1 cellular context compared by ENCODE assay signal in the genomic region with DNA sequence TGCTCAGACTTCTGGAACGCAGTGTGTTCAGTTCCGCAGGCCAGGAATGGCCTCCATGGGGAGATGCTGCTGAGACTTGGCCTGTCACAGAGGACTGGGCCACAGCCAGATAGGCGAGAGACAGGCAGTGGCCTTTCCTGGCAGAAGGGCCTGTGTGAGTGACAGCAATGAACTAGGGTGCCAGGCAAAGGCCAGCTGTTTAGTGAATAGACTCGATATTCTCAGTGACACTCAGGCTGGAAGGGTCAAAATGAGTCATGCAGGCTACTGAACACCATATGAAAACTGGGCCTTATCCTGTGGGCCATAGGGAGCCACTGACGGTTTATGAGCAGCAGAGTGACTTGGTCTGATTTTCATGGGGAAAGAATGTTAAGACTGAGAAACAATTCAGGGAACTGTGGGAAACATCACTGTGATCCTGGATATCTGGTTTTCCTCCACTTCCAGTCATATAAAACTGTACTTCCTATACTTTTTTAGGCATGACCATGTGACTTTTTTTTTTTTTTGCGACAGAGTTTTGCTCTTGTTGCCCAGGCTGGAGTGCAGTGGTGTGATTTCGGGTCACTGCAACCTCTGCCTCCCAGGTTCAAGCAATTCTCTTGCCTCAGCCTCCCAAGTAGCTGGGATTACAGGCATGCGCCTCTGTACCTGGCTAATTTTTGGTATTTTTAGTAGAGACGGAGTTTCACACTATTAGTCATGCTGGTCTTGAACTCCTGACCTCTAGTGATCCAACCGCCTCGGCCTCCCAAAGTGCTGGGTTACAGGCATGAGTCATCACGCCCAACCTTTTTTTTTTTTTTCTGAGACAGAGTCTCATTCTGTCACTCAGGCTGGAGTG.
TF ChIP-seq lines count a peak whose summit lies in the region.

No MANE protein-coding gene starts in this region.

TF ChIP-seq in K562, 482 proteins besides CTCF, POLR2A, EP300 and RAD21 (continued from another document and continues in another):
- TF ChIP-seq, protein P1, sequence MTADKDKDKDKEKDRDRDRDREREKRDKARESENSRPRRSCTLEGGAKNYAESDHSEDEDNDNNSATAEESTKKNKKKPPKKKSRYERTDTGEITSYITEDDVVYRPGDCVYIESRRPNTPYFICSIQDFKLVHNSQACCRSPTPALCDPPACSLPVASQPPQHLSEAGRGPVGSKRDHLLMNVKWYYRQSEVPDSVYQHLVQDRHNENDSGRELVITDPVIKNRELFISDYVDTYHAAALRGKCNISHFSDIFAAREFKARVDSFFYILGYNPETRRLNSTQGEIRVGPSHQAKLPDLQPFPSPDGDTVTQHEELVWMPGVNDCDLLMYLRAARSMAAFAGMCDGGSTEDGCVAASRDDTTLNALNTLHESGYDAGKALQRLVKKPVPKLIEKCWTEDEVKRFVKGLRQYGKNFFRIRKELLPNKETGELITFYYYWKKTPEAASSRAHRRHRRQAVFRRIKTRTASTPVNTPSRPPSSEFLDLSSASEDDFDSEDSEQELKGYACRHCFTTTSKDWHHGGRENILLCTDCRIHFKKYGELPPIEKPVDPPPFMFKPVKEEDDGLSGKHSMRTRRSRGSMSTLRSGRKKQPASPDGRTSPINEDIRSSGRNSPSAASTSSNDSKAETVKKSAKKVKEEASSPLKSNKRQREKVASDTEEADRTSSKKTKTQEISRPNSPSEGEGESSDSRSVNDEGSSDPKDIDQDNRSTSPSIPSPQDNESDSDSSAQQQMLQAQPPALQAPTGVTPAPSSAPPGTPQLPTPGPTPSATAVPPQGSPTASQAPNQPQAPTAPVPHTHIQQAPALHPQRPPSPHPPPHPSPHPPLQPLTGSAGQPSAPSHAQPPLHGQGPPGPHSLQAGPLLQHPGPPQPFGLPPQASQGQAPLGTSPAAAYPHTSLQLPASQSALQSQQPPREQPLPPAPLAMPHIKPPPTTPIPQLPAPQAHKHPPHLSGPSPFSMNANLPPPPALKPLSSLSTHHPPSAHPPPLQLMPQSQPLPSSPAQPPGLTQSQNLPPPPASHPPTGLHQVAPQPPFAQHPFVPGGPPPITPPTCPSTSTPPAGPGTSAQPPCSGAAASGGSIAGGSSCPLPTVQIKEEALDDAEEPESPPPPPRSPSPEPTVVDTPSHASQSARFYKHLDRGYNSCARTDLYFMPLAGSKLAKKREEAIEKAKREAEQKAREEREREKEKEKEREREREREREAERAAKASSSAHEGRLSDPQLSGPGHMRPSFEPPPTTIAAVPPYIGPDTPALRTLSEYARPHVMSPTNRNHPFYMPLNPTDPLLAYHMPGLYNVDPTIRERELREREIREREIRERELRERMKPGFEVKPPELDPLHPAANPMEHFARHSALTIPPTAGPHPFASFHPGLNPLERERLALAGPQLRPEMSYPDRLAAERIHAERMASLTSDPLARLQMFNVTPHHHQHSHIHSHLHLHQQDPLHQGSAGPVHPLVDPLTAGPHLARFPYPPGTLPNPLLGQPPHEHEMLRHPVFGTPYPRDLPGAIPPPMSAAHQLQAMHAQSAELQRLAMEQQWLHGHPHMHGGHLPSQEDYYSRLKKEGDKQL (CRISPR knock-in tag; IDR thresholded peaks at IDR 0.05; ENCODE audit: borderline replicate concordance) = no peak
- TF ChIP-seq, protein P2, sequence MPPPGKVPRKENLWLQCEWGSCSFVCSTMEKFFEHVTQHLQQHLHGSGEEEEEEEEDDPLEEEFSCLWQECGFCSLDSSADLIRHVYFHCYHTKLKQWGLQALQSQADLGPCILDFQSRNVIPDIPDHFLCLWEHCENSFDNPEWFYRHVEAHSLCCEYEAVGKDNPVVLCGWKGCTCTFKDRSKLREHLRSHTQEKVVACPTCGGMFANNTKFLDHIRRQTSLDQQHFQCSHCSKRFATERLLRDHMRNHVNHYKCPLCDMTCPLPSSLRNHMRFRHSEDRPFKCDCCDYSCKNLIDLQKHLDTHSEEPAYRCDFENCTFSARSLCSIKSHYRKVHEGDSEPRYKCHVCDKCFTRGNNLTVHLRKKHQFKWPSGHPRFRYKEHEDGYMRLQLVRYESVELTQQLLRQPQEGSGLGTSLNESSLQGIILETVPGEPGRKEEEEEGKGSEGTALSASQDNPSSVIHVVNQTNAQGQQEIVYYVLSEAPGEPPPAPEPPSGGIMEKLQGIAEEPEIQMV (tag; conservative IDR thresholded peaks at IDR 0.05; ENCODE audit: low read depth) = no peak
- TF ChIP-seq CREBBP (IDR thresholded peaks at IDR 0.05; ENCODE audit: low read depth, low read length) = no peak
- no peak for TF ChIP-seq CBX8 (IDR thresholded peaks at IDR 0.05; ENCODE audit: borderline replicate concordance, extremely low read depth, low read depth, low read length, poor library complexity, severe bottlenecking)
- no peak for TF ChIP-seq ZNF140 (CRISPR knock-in tag; IDR thresholded peaks at IDR 0.05)
- TF ChIP-seq, protein P3, sequence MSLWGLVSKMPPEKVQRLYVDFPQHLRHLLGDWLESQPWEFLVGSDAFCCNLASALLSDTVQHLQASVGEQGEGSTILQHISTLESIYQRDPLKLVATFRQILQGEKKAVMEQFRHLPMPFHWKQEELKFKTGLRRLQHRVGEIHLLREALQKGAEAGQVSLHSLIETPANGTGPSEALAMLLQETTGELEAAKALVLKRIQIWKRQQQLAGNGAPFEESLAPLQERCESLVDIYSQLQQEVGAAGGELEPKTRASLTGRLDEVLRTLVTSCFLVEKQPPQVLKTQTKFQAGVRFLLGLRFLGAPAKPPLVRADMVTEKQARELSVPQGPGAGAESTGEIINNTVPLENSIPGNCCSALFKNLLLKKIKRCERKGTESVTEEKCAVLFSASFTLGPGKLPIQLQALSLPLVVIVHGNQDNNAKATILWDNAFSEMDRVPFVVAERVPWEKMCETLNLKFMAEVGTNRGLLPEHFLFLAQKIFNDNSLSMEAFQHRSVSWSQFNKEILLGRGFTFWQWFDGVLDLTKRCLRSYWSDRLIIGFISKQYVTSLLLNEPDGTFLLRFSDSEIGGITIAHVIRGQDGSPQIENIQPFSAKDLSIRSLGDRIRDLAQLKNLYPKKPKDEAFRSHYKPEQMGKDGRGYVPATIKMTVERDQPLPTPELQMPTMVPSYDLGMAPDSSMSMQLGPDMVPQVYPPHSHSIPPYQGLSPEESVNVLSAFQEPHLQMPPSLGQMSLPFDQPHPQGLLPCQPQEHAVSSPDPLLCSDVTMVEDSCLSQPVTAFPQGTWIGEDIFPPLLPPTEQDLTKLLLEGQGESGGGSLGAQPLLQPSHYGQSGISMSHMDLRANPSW (CRISPR knock-in tag; IDR thresholded peaks at IDR 0.05) = no peak
- no peak for TF ChIP-seq ZNF778 (CRISPR knock-in tag; IDR thresholded peaks at IDR 0.05)
- no peak; the same call in 1 of the 2 replicates for TF ChIP-seq STAT5A (IDR thresholded peaks at IDR 0.05; ENCODE audit: borderline replicate concordance, low read length)
- TF ChIP-seq, protein P4, sequence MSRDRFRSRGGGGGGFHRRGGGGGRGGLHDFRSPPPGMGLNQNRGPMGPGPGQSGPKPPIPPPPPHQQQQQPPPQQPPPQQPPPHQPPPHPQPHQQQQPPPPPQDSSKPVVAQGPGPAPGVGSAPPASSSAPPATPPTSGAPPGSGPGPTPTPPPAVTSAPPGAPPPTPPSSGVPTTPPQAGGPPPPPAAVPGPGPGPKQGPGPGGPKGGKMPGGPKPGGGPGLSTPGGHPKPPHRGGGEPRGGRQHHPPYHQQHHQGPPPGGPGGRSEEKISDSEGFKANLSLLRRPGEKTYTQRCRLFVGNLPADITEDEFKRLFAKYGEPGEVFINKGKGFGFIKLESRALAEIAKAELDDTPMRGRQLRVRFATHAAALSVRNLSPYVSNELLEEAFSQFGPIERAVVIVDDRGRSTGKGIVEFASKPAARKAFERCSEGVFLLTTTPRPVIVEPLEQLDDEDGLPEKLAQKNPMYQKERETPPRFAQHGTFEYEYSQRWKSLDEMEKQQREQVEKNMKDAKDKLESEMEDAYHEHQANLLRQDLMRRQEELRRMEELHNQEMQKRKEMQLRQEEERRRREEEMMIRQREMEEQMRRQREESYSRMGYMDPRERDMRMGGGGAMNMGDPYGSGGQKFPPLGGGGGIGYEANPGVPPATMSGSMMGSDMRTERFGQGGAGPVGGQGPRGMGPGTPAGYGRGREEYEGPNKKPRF (IDR thresholded peaks at IDR 0.05; ENCODE audit: low read depth, low read length) = no peak
- no peak for TF ChIP-seq NCOA2 (IDR thresholded peaks at IDR 0.05; ENCODE audit: partially characterized antibody in 2 of 2)
- peak; percentile 63 to 70 for TF ChIP-seq NRF1 (conservative IDR thresholded peaks at IDR 0.05 in 1 of 2, IDR thresholded peaks at IDR 0.05 in 1 of 2)
- TF ChIP-seq, protein P5, sequence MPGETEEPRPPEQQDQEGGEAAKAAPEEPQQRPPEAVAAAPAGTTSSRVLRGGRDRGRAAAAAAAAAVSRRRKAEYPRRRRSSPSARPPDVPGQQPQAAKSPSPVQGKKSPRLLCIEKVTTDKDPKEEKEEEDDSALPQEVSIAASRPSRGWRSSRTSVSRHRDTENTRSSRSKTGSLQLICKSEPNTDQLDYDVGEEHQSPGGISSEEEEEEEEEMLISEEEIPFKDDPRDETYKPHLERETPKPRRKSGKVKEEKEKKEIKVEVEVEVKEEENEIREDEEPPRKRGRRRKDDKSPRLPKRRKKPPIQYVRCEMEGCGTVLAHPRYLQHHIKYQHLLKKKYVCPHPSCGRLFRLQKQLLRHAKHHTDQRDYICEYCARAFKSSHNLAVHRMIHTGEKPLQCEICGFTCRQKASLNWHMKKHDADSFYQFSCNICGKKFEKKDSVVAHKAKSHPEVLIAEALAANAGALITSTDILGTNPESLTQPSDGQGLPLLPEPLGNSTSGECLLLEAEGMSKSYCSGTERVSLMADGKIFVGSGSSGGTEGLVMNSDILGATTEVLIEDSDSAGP (CRISPR knock-in tag; IDR thresholded peaks at IDR 0.05) = no peak
- TF ChIP-seq ZNF507 (tag; conservative IDR thresholded peaks at IDR 0.05) = no peak
- no peak for TF ChIP-seq BDP1 (IDR thresholded peaks at IDR 0.05; ENCODE audit: insufficient read depth, insufficient read length)
- TF ChIP-seq, protein P6, sequence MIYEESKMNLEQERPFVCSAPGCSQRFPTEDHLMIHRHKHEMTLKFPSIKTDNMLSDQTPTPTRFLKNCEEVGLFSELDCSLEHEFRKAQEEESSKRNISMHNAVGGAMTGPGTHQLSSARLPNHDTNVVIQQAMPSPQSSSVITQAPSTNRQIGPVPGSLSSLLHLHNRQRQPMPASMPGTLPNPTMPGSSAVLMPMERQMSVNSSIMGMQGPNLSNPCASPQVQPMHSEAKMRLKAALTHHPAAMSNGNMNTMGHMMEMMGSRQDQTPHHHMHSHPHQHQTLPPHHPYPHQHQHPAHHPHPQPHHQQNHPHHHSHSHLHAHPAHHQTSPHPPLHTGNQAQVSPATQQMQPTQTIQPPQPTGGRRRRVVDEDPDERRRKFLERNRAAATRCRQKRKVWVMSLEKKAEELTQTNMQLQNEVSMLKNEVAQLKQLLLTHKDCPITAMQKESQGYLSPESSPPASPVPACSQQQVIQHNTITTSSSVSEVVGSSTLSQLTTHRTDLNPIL (CRISPR knock-in tag; IDR thresholded peaks at IDR 0.05) = no peak
- TF ChIP-seq, protein P7, sequence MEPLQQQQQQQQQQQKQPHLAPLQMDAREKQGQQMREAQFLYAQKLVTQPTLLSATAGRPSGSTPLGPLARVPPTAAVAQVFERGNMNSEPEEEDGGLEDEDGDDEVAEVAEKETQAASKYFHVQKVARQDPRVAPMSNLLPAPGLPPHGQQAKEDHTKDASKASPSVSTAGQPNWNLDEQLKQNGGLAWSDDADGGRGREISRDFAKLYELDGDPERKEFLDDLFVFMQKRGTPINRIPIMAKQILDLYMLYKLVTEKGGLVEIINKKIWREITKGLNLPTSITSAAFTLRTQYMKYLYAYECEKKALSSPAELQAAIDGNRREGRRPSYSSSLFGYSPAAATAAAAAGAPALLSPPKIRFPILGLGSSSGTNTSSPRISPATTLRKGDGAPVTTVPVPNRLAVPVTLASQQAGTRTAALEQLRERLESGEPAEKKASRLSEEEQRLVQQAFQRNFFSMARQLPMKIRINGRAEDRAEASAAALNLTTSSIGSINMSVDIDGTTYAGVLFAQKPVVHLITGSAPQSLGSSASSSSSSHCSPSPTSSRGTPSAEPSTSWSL (CRISPR knock-in tag; IDR thresholded peaks at IDR 0.05; ENCODE audit: borderline replicate concordance) = no peak
- TF ChIP-seq, protein P8, sequence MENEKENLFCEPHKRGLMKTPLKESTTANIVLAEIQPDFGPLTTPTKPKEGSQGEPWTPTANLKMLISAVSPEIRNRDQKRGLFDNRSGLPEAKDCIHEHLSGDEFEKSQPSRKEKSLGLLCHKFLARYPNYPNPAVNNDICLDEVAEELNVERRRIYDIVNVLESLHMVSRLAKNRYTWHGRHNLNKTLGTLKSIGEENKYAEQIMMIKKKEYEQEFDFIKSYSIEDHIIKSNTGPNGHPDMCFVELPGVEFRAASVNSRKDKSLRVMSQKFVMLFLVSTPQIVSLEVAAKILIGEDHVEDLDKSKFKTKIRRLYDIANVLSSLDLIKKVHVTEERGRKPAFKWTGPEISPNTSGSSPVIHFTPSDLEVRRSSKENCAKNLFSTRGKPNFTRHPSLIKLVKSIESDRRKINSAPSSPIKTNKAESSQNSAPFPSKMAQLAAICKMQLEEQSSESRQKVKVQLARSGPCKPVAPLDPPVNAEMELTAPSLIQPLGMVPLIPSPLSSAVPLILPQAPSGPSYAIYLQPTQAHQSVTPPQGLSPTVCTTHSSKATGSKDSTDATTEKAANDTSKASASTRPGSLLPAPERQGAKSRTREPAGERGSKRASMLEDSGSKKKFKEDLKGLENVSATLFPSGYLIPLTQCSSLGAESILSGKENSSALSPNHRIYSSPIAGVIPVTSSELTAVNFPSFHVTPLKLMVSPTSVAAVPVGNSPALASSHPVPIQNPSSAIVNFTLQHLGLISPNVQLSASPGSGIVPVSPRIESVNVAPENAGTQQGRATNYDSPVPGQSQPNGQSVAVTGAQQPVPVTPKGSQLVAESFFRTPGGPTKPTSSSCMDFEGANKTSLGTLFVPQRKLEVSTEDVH (IDR thresholded peaks at IDR 0.05; ENCODE audit: low read depth, partially characterized antibody) = no peak
- TF ChIP-seq, protein P9, sequence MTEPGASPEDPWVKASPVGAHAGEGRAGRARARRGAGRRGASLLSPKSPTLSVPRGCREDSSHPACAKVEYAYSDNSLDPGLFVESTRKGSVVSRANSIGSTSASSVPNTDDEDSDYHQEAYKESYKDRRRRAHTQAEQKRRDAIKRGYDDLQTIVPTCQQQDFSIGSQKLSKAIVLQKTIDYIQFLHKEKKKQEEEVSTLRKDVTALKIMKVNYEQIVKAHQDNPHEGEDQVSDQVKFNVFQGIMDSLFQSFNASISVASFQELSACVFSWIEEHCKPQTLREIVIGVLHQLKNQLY (CRISPR knock-in tag; conservative IDR thresholded peaks at IDR 0.05) = no peak
- no peak for TF ChIP-seq SIRT6 (IDR thresholded peaks at IDR 0.05; ENCODE audit: low read depth, low read length)
- TF ChIP-seq NFIC (IDR thresholded peaks at IDR 0.05) = 0 out of 2 replicates have a peak, but pooled peaks have one; percentile 36
- no peak for TF ChIP-seq POU5F1 (IDR thresholded peaks at IDR 0.05; ENCODE audit: borderline replicate concordance, low read depth, low read length, partially characterized antibody)
- TF ChIP-seq, protein P10, sequence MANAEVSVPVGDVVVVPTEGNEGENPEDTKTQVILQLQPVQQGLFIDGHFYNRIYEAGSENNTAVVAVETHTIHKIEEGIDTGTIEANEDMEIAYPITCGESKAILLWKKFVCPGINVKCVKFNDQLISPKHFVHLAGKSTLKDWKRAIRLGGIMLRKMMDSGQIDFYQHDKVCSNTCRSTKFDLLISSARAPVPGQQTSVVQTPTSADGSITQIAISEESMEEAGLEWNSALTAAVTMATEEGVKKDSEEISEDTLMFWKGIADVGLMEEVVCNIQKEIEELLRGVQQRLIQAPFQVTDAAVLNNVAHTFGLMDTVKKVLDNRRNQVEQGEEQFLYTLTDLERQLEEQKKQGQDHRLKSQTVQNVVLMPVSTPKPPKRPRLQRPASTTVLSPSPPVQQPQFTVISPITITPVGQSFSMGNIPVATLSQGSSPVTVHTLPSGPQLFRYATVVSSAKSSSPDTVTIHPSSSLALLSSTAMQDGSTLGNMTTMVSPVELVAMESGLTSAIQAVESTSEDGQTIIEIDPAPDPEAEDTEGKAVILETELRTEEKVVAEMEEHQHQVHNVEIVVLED (CRISPR knock-in tag; IDR thresholded peaks at IDR 0.05) = no peak
